ENCODE assay signal across 6 cellular contexts in genomic region chr22:23786261-23786710, GRCh38. TPM values are rescaled to one million over a fixed set of nuclear protein-coding genes. Genes with fewer than 3 reads are reported as not detected.
DNase-seq lines count a peak whose midpoint lies in the region.

No MANE protein-coding gene starts in this region.

- H3K27ac ChIP-seq in CD4-positive, alpha-beta memory T cell (ENCODE audit: low read depth, low read length): peak overlapping the region; percentile 98
- H3K27ac ChIP-seq in mesendoderm (ENCODE audit: low read depth, low read length): no peak overlapping the region

- no peak overlapping the region for H4K5ac ChIP-seq in mesendoderm (ENCODE audit: low read length)

- H3K79me2 ChIP-seq in mesendoderm (ENCODE audit: control insufficient read depth, insufficient read depth, low read length): peaks cover 33% of the 10 kb centered on the region

- DNase-seq in CD4-positive, alpha-beta memory T cell: no peak
- DNase-seq in activated T-helper 2 cell treated with anti-CD3 and anti-CD28 coated beads, Interferon-gamma antibody, Interleukin-2, Interleukin-4, amounts not matched to agents 10 μg/mL and 5 μg/mL and 100 μg/mL, durations not matched to agents 14 hours and 24 hours and 36 hours (ENCODE audit: low spot score): no peak
- no peak for DNase-seq in mesendoderm
- DNase-seq in NCI-H526 treated with DMSO at 0.1 percent for 48 hours (lab: John Stamatoyannopoulos, UW): no peak
- DNase-seq in 8988T: no peak
- no peak for DNase-seq in LoVo (ENCODE audit: low spot score)

- H2BK5ac ChIP-seq in mesendoderm (ENCODE audit: low read length): no peak overlapping the region

- peak overlapping the region in 1 of 2 donors; percentile 55 for H3K4me3 ChIP-seq in CD4-positive, alpha-beta memory T cell (ENCODE audit: low read length in 2 of 2)
- H3K4me3 ChIP-seq in mesendoderm (ENCODE audit: low read length): no peak overlapping the region

- H3K4ac ChIP-seq in mesendoderm (ENCODE audit: low read depth, low read length): peak overlapping the region; percentile 82

- peak overlapping the region; percentile 96 for H3K56ac ChIP-seq in mesendoderm (ENCODE audit: low read length)

- peaks cover 18% of the 10 kb centered on the region for H3K79me1 ChIP-seq in mesendoderm (ENCODE audit: low read length)

- H3K23ac ChIP-seq in mesendoderm (ENCODE audit: low read length): no peak overlapping the region

- peak overlapping the region; percentile 85 for H3K9ac ChIP-seq in mesendoderm (ENCODE audit: low read length)

- peak overlapping the region; percentile 76 for H3K4me2 ChIP-seq in mesendoderm (ENCODE audit: low read length)

- peaks cover 0 to 9% of the 10 kb centered on the region in 2 donors for H3K36me3 Mint-ChIP-seq in CD4-positive, alpha-beta memory T cell
- H3K36me3 Mint-ChIP-seq in activated T-helper 2 cell treated with anti-CD3 and anti-CD28 coated beads, Interferon-gamma antibody, Interleukin-2, Interleukin-4, amounts not matched to agents 10 μg/mL and 5 μg/mL and 100 μg/mL, durations not matched to agents 14 hours and 24 hours and 36 hours (ENCODE audit: low read depth): peaks cover 6% of the 10 kb centered on the region

- peaks cover 34% of the 10 kb centered on the region for H3K4me1 ChIP-seq in CD4-positive, alpha-beta memory T cell (ENCODE audit: insufficient read depth, low read length)
- peaks cover 3% of the 10 kb centered on the region for H3K4me1 ChIP-seq in mesendoderm (ENCODE audit: control insufficient read depth, low read depth, low read length)

- CTCF ChIA-PET in CD4-positive, alpha-beta memory T cell (lab: Charles Lee; ENCODE audit: partially characterized antibody): interaction anchor here (0.7 to 2.1 kb wide), 4 partner anchors 15 to 108 kb away, joined by 3 to 6 read pairs (median 4); partner anchors contain the start of genes MIF and SLC2A11

- H2AK5ac ChIP-seq in mesendoderm (ENCODE audit: low read length): peak overlapping the region; percentile 4

- H4K8ac ChIP-seq in mesendoderm (ENCODE audit: low read depth, low read length): no peak overlapping the region

- peak overlapping the region; percentile 92 to 97 (median 93) for H3K27ac Mint-ChIP-seq in CD4-positive, alpha-beta memory T cell
- peak overlapping the region; percentile 92 for H3K27ac Mint-ChIP-seq in activated T-helper 2 cell treated with anti-CD3 and anti-CD28 coated beads, Interferon-gamma antibody, Interleukin-2, Interleukin-4, amounts not matched to agents 10 μg/mL and 5 μg/mL and 100 μg/mL, durations not matched to agents 14 hours and 24 hours and 36 hours

- peak overlapping the region; percentile 12 for H3K18ac ChIP-seq in mesendoderm (ENCODE audit: low read length)

- no CpG with 5 or more reads among the region's 9 CpGs for WGBS in mesendoderm (ENCODE audit: extremely low coverage, insufficient coverage, low lambda C conversion rate)

- no peaks in the 10 kb centered on the region for H3K36me3 ChIP-seq in CD4-positive, alpha-beta memory T cell (ENCODE audit: insufficient read depth, low read length)
- H3K36me3 ChIP-seq in mesendoderm (ENCODE audit: control insufficient read depth, insufficient read depth, low read length): no peaks in the 10 kb centered on the region

- no peak overlapping the region for H2BK120ac ChIP-seq in mesendoderm (ENCODE audit: low read depth, low read length)

- H3K9me3 Mint-ChIP-seq in CD4-positive, alpha-beta memory T cell: no peaks in the 10 kb centered on the region
- no peaks in the 10 kb centered on the region for H3K9me3 Mint-ChIP-seq in activated T-helper 2 cell treated with anti-CD3 and anti-CD28 coated beads, Interferon-gamma antibody, Interleukin-2, Interleukin-4, amounts not matched to agents 10 μg/mL and 5 μg/mL and 100 μg/mL, durations not matched to agents 14 hours and 24 hours and 36 hours

- H3K27me3 ChIP-seq in CD4-positive, alpha-beta memory T cell (ENCODE audit: insufficient read depth, low read length): no peaks in the 10 kb centered on the region
- H3K27me3 ChIP-seq in mesendoderm (ENCODE audit: insufficient read depth, low read length, poor library complexity): no peaks in the 10 kb centered on the region

- H3K9me3 ChIP-seq in CD4-positive, alpha-beta memory T cell (ENCODE audit: control insufficient read depth in 1 of 2, low read length in 2 of 2): no peaks in the 10 kb centered on the region

- H3K4me3 Mint-ChIP-seq in CD4-positive, alpha-beta memory T cell: peak overlapping the region; percentile 82 to 96 (median 88)
- H3K4me3 Mint-ChIP-seq in activated T-helper 2 cell treated with anti-CD3 and anti-CD28 coated beads, Interferon-gamma antibody, Interleukin-2, Interleukin-4, amounts not matched to agents 10 μg/mL and 5 μg/mL and 100 μg/mL, durations not matched to agents 14 hours and 24 hours and 36 hours (ENCODE audit: low read depth): peak overlapping the region; percentile 87

- H2BK15ac ChIP-seq in mesendoderm (replicated peaks; ENCODE audit: low read depth): no peak overlapping the region

- no peaks in the 10 kb centered on the region for H3K27me3 Mint-ChIP-seq in CD4-positive, alpha-beta memory T cell
- no peaks in the 10 kb centered on the region for H3K27me3 Mint-ChIP-seq in activated T-helper 2 cell treated with anti-CD3 and anti-CD28 coated beads, Interferon-gamma antibody, Interleukin-2, Interleukin-4, amounts not matched to agents 10 μg/mL and 5 μg/mL and 100 μg/mL, durations not matched to agents 14 hours and 24 hours and 36 hours (ENCODE audit: low read depth)

- intact Hi-C loops in CD4-positive, alpha-beta memory T cell (cut with micrococcal nuclease): loop anchor here (5.0 kb wide), 1 partner anchor 69 kb away; no protein-coding TSS in a partner anchor
- intact Hi-C loops in activated T-helper 2 cell treated with anti-CD3 and anti-CD28 coated beads, Interferon-gamma antibody, Interleukin-2, Interleukin-4, amounts not matched to agents 10 μg/mL and 5 μg/mL and 100 μg/mL, durations not matched to agents 14 hours and 24 hours and 36 hours (cut with micrococcal nuclease): loop anchor here (2.0 to 5.0 kb wide), 4 partner anchors 17 to 109 kb away; partner anchors contain the start of genes DERL3 and MIF

- POLR2A ChIA-PET in CD4-positive, alpha-beta memory T cell (lab: Charles Lee; ENCODE audit: partially characterized antibody): interaction anchor here (0.9 to 2.4 kb wide), 10 partner anchors 12 to 769 kb away, joined by 3 to 15 read pairs (median 4); partner anchors contain the start of genes GUCD1, MIF, SLC2A11 and ZNF70

- H3K4me1 Mint-ChIP-seq in CD4-positive, alpha-beta memory T cell: peaks cover 16 to 40% (median 30%) of the 10 kb centered on the region in 4 donors
- H3K4me1 Mint-ChIP-seq in activated T-helper 2 cell treated with anti-CD3 and anti-CD28 coated beads, Interferon-gamma antibody, Interleukin-2, Interleukin-4, amounts not matched to agents 10 μg/mL and 5 μg/mL and 100 μg/mL, durations not matched to agents 14 hours and 24 hours and 36 hours (ENCODE audit: low read depth): peaks cover 26% of the 10 kb centered on the region

RNA-seq across cellular contexts. Expression of gene SMARCB1, which starts 0.5 kb away (rescaled TPM):
- total RNA-seq in CD4-positive, alpha-beta memory T cell: 10 to 100 TPM; 41.2 to 42.3 TPM
- 10 to 100 TPM; 36.6 to 46.0 TPM for polyA plus RNA-seq in CD4-positive, alpha-beta memory T cell
- total RNA-seq in activated T-helper 2 cell treated with anti-CD3 and anti-CD28 coated beads, Interferon-gamma antibody, Interleukin-2, Interleukin-4, amounts not matched to agents 10 μg/mL and 5 μg/mL and 100 μg/mL, durations not matched to agents 14 hours and 24 hours and 36 hours: 94.1 and 96.4 TPM in 2 replicates
- 73.6 TPM for polyA plus RNA-seq in mesendoderm (2013, experiment 1 of 2)
- 74.4 TPM for polyA plus RNA-seq in mesendoderm (2013, experiment 2 of 2)

RNA-seq across cellular contexts. Expression of gene MMP11, which starts 13.6 kb away (rescaled TPM):
- total RNA-seq in CD4-positive, alpha-beta memory T cell: 1 to 10 TPM in 1 of 2 experiments, under 1 TPM in 1; 0.79 to 1.6 TPM
- 1 to 10 TPM; 1.0 to 1.1 TPM for polyA plus RNA-seq in CD4-positive, alpha-beta memory T cell
- total RNA-seq in activated T-helper 2 cell treated with anti-CD3 and anti-CD28 coated beads, Interferon-gamma antibody, Interleukin-2, Interleukin-4, amounts not matched to agents 10 μg/mL and 5 μg/mL and 100 μg/mL, durations not matched to agents 14 hours and 24 hours and 36 hours: 0.87 and 1.0 TPM in 2 replicates
- polyA plus RNA-seq in mesendoderm (2013, experiment 1 of 2): 0.79 TPM
- polyA plus RNA-seq in mesendoderm (2013, experiment 2 of 2): 0.97 TPM

RNA-seq across cellular contexts. Expression of gene CHCHD10, which starts 18.5 kb away (rescaled TPM):
- 10 to 100 TPM; 44.7 to 45.9 TPM for total RNA-seq in CD4-positive, alpha-beta memory T cell
- polyA plus RNA-seq in CD4-positive, alpha-beta memory T cell: 10 to 100 TPM; 16.3 to 33.1 TPM
- 108 and 111 TPM in 2 replicates for total RNA-seq in activated T-helper 2 cell treated with anti-CD3 and anti-CD28 coated beads, Interferon-gamma antibody, Interleukin-2, Interleukin-4, amounts not matched to agents 10 μg/mL and 5 μg/mL and 100 μg/mL, durations not matched to agents 14 hours and 24 hours and 36 hours
- 186 TPM for polyA plus RNA-seq in mesendoderm (2013, experiment 1 of 2)
- polyA plus RNA-seq in mesendoderm (2013, experiment 2 of 2): 187 TPM

RNA-seq across cellular contexts. Expression of gene C22orf15, which starts 23.5 kb away (rescaled TPM):
- total RNA-seq in CD4-positive, alpha-beta memory T cell: 1 to 10 TPM; 1.5 to 1.9 TPM
- polyA plus RNA-seq in CD4-positive, alpha-beta memory T cell: 1 to 10 TPM in 1 of 2 donors, under 1 TPM in 1; 0.34 to 1.2 TPM
- total RNA-seq in activated T-helper 2 cell treated with anti-CD3 and anti-CD28 coated beads, Interferon-gamma antibody, Interleukin-2, Interleukin-4, amounts not matched to agents 10 μg/mL and 5 μg/mL and 100 μg/mL, durations not matched to agents 14 hours and 24 hours and 36 hours: 0.23 and 0.52 TPM in 2 replicates
- polyA plus RNA-seq in mesendoderm (2013, experiment 1 of 2): 1.6 TPM
- 1.7 TPM for polyA plus RNA-seq in mesendoderm (2013, experiment 2 of 2)

RNA-seq across cellular contexts. Expression of gene VPREB3, which starts 32.1 kb away (rescaled TPM):
- not detected for total RNA-seq in CD4-positive, alpha-beta memory T cell
- 1 to 10 TPM; 1.2 to 5.5 TPM for polyA plus RNA-seq in CD4-positive, alpha-beta memory T cell
- 0.55 TPM in 1 of 2 replicates, not detected in the other for total RNA-seq in activated T-helper 2 cell treated with anti-CD3 and anti-CD28 coated beads, Interferon-gamma antibody, Interleukin-2, Interleukin-4, amounts not matched to agents 10 μg/mL and 5 μg/mL and 100 μg/mL, durations not matched to agents 14 hours and 24 hours and 36 hours
- 0.22 TPM for polyA plus RNA-seq in mesendoderm (2013, experiment 1 of 2)
- 0.21 TPM for polyA plus RNA-seq in mesendoderm (2013, experiment 2 of 2)
